ENCODE assay signal across 1 cellular context in the genomic region with DNA sequence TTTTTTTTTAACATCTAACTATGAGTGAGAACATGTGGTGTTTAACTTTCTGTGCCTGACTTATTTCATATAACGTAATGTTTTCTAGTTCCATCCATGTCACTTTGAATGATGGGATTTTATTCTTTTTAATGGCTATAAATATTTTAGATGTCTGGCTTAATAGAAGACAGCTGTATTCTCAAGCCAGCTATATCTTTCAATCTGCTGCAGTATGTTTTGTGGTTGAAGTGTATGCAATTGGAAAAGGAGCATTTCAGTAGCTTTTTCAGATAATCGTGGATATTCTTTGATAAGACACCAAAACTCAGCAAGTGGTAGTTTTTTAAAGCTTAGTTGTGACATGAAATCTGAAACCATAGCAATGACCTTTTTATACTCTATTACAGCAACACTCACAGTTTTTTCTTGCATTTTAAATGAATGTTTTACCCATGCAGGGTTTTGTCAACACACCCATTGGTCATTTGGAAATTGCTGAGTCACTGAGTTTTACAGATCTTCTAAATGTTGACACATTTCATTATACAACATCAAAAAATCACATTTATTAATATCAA.
TF ChIP-seq lines count a peak whose summit lies in the region.

No MANE protein-coding gene starts in this region.

TF ChIP-seq in SK-N-SH treated with all-trans-retinoic acid at 6 μM for 48 hours, 23 proteins besides CTCF, POLR2A, EP300 and RAD21 (continued from another document):
- TF ChIP-seq BACH2 (CRISPR knock-in tag; IDR thresholded peaks at IDR 0.05; ENCODE audit: borderline replicate concordance), result peak; percentile 67; the same call in 1 of the 2 replicates
- TF ChIP-seq, protein P1, sequence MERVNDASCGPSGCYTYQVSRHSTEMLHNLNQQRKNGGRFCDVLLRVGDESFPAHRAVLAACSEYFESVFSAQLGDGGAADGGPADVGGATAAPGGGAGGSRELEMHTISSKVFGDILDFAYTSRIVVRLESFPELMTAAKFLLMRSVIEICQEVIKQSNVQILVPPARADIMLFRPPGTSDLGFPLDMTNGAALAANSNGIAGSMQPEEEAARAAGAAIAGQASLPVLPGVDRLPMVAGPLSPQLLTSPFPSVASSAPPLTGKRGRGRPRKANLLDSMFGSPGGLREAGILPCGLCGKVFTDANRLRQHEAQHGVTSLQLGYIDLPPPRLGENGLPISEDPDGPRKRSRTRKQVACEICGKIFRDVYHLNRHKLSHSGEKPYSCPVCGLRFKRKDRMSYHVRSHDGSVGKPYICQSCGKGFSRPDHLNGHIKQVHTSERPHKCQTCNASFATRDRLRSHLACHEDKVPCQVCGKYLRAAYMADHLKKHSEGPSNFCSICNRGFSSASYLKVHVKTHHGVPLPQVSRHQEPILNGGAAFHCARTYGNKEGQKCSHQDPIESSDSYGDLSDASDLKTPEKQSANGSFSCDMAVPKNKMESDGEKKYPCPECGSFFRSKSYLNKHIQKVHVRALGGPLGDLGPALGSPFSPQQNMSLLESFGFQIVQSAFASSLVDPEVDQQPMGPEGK (CRISPR knock-in tag; IDR thresholded peaks at IDR 0.05; ENCODE audit: borderline replicate concordance), result no peak
- peak; percentile 82 for TF ChIP-seq TCF4 (CRISPR knock-in tag; IDR thresholded peaks at IDR 0.05; ENCODE audit: borderline replicate concordance)
- peak; percentile 78 for TF ChIP-seq ISL1 (CRISPR knock-in tag; IDR thresholded peaks at IDR 0.05)
- TF ChIP-seq, protein P2, sequence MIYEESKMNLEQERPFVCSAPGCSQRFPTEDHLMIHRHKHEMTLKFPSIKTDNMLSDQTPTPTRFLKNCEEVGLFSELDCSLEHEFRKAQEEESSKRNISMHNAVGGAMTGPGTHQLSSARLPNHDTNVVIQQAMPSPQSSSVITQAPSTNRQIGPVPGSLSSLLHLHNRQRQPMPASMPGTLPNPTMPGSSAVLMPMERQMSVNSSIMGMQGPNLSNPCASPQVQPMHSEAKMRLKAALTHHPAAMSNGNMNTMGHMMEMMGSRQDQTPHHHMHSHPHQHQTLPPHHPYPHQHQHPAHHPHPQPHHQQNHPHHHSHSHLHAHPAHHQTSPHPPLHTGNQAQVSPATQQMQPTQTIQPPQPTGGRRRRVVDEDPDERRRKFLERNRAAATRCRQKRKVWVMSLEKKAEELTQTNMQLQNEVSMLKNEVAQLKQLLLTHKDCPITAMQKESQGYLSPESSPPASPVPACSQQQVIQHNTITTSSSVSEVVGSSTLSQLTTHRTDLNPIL (CRISPR knock-in tag; IDR thresholded peaks at IDR 0.05; ENCODE audit: low read depth), result no peak; the same call in 1 of the 2 replicates
TF ChIP-seq in SK-N-SH treated with all-trans-retinoic acid at 6 μM for 48 hours: peak in this region for 4.
